In genomic region chr1:2880812-2881295, GRCh38 we compare ENCODE assay signal across 24 cellular contexts.
"Had no signal": no experiment of that assay in that cellular context is flagged by ENCODE, and none has a peak within 500 bp of the region (broad histone marks: within the 10 kb centered on the region; RNA-seq: fewer than 3 reads in every experiment).

No MANE protein-coding gene starts in this region.

- H3K4me2 ChIP-seq: hepatocyte had no signal

- H3K27me3 ChIP-seq: colonic mucosa, hepatocyte had no signal

- H3K27ac ChIP-seq: colonic mucosa, epithelial cell of prostate, esophagus squamous epithelium, gastrocnemius medialis, heart left ventricle, hepatocyte, left lung, lower lobe of right lung had no signal

- H3K4me1 ChIP-seq: colonic mucosa, gastrocnemius medialis, left lung, lower lobe of right lung had no signal

- FAIRE-seq: endometrium, islet of Langerhans, keratinocyte had no signal

- H2AFZ ChIP-seq: hepatocyte had no signal

- H3K9me3 ChIP-seq: colonic mucosa, esophagus squamous epithelium, gastrocnemius medialis, heart left ventricle, left lung, lower lobe of right lung, mucosa of descending colon had no signal

- H3K4me3 ChIP-seq: colonic mucosa, esophagus squamous epithelium, gastrocnemius medialis, heart left ventricle, hepatocyte, left lung, lower lobe of right lung, mucosa of descending colon had no signal

- H3K36me3 ChIP-seq: colonic mucosa, esophagus squamous epithelium, gastrocnemius medialis, heart left ventricle, left lung, lower lobe of right lung had no signal

- H3K79me2 ChIP-seq: hepatocyte had no signal

- DNase-seq: colonic mucosa; cortex of kidney; effector CD8-positive, alpha-beta T cell; effector memory CD8-positive, alpha-beta T cell; endodermal cell; erythroblast; esophagus squamous epithelium; foreskin fibroblast; foreskin melanocyte; gastrocnemius medialis; heart left ventricle; hypothalamus; left cardiac atrium; left lung; left ventricle myocardium superior; lower lobe of right lung; mucosa of descending colon; naive B cell had no signal

- ATAC-seq: effector memory CD8-positive, alpha-beta T cell; esophagus mucosa; gastrocnemius medialis; heart left ventricle; left cardiac atrium; left lung; left ventricle myocardium superior; lower lobe of right lung; mucosa of descending colon had no signal
